15 cellular contexts compared by ENCODE assay signal in the genomic region with DNA sequence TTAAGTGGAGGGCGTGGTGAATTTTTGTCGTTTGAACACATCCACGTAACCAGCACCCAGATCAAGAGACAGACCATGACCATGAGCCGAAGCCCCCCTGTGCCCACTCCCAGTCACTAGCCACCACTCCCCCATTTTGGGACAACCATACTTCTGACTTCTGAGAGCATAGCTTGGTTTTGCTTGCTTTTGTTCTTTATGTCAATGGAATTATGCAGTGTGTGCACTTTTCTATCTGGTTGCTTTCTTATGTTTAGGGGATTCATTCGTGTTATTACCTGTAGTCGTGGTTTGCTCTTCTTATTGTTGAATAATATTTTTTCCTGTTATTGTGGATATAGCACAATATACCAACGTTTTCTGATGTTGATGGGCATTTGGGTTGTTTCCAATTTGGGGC.
DNase-seq lines count a peak whose midpoint lies in the region; ATAC-seq and TF ChIP-seq lines count a peak whose summit lies in the region.
"Had no signal": no experiment of that assay in that cellular context is flagged by ENCODE, and none has a peak within 500 bp of the region (broad histone marks: within the 10 kb centered on the region; RNA-seq: fewer than 3 reads in every experiment).

No MANE protein-coding gene starts in this region.

- H3K4me2 ChIP-seq in IMR-90 (ENCODE audit: low read depth, low read length) (no peak overlapping the region), osteoblast (ENCODE audit: insufficient read depth, low read length) (no peak overlapping the region), MM.1S (ENCODE audit: low read depth, low read length) (no peak overlapping the region)

- in situ Hi-C loops in IMR-90 (cut with MboI; ENCODE audit: low sequenced_read_pairs), result no loop called here
- in situ Hi-C loops in gastrocnemius medialis (cut with MboI; ENCODE audit: low sequenced_read_pairs in 4 of 4), result no loop called here

- H4K20me1 ChIP-seq in IMR-90 (ENCODE audit: insufficient read depth, low read length), result peaks cover 88% of the 10 kb centered on the region
- H4K20me1 ChIP-seq in osteoblast (ENCODE audit: insufficient read depth, low read length), result peaks cover 54% of the 10 kb centered on the region
- H4K20me1 ChIP-seq in MM.1S (ENCODE audit: insufficient read depth, low read length), result no peaks in the 10 kb centered on the region

- H2AFZ ChIP-seq in IMR-90 (replicated peaks; ENCODE audit: low read length, poor library complexity) (no peak overlapping the region), osteoblast (ENCODE audit: low read length) (no peak overlapping the region), MM.1S (ENCODE audit: low read length) (no peak overlapping the region)

- H3K9me3 ChIP-seq in IMR-90 (ENCODE audit: control insufficient read depth, insufficient read depth, low read length) (no peaks in the 10 kb centered on the region), osteoblast (ENCODE audit: low read depth, low read length) (no peaks in the 10 kb centered on the region), MM.1S (replicated peaks; ENCODE audit: insufficient read depth, low read length) (no peaks in the 10 kb centered on the region), gastrocnemius medialis (no peaks in the 10 kb centered on the region)
- H3K9me3 ChIP-seq: HAP-1 had no signal

- ATAC-seq in IMR-90 (ENCODE audit: low read depth) (no peak), gastrocnemius medialis (no peak)

- H3K9me3 Mint-ChIP-seq in chondrocyte (ENCODE audit: low read depth), result no peaks in the 10 kb centered on the region
- H3K9me3 Mint-ChIP-seq: CD4-positive, alpha-beta memory T cell had no signal

- H2AK5ac ChIP-seq in IMR-90 (ENCODE audit: low read depth, low read length), result no peak overlapping the region

- no peak overlapping the region for H2AK9ac ChIP-seq in IMR-90 (replicated peaks; ENCODE audit: low read depth, low read length, poor library complexity)

- H2BK20ac ChIP-seq in IMR-90 (ENCODE audit: low read depth, low read length), result no peak overlapping the region

- H4K5ac ChIP-seq in IMR-90 (ENCODE audit: low read depth, low read length), result no peak overlapping the region

- BruUV-seq in IMR-90 (replicated peaks; lab: Mats Ljungman, UMichigan), result no TSS peak

- H3K9ac ChIP-seq in IMR-90 (ENCODE audit: low read depth, low read length) (no peak overlapping the region), MM.1S (ENCODE audit: low read length) (no peak overlapping the region)

- peaks cover 42% of the 10 kb centered on the region for H3K9me1 ChIP-seq in IMR-90 (ENCODE audit: insufficient read depth, low read length)

- H4K8ac ChIP-seq in IMR-90 (ENCODE audit: low read depth in 2 of 2, low read length in 2 of 2), result no peak overlapping the region

- H3K27me3 Mint-ChIP-seq in chondrocyte (ENCODE audit: low read depth), result no peaks in the 10 kb centered on the region

- POLR2A ChIA-PET in IMR-90 (lab: Charles Lee; ENCODE audit: unreplicated experiment), result no interaction called here

- H3K4me3 Mint-ChIP-seq in chondrocyte (ENCODE audit: unreplicated experiment), result no peak overlapping the region
- H3K4me3 Mint-ChIP-seq: CD4-positive, alpha-beta memory T cell had no signal

- dilution Hi-C loops in IMR-90 (cut with HindIII; ENCODE audit: low sequenced_read_pairs, unreplicated experiment), result no loop called here

- H2BK5ac ChIP-seq in IMR-90 (ENCODE audit: low read depth, low read length, poor library complexity, severe bottlenecking), result no peak overlapping the region

- H3K4me3 ChIP-seq in IMR-90 (ENCODE audit: insufficient read depth, low read depth, low read length) (no peak overlapping the region), osteoblast (ENCODE audit: insufficient read depth, low read length) (no peak overlapping the region), MM.1S (ENCODE audit: low read length) (no peak overlapping the region), gastrocnemius medialis (no peak overlapping the region)
- H3K4me3 ChIP-seq: HAP-1 had no signal

- no peaks in the 10 kb centered on the region for H3K9me2 ChIP-seq in MM.1S (replicated peaks; ENCODE audit: insufficient read depth, low read length)

- H3K23ac ChIP-seq in IMR-90 (ENCODE audit: low read depth, low read length), result no peak overlapping the region

- H2BK120ac ChIP-seq in IMR-90 (ENCODE audit: low read depth, low read length), result no peak overlapping the region

- H3K14ac ChIP-seq in IMR-90 (replicated peaks; ENCODE audit: low read depth, low read length), result no peak overlapping the region

- H3K79me2 ChIP-seq in osteoblast (ENCODE audit: insufficient read depth, low read length) (peaks cover 86% of the 10 kb centered on the region), MM.1S (ENCODE audit: low read length) (no peaks in the 10 kb centered on the region)

- H3K27ac ChIP-seq in IMR-90 (ENCODE audit: insufficient read depth, low read length) (no peak overlapping the region), osteoblast (ENCODE audit: low read depth, low read length) (no peak overlapping the region), MM.1S (ENCODE audit: low read length) (no peak overlapping the region), gastrocnemius medialis (no peak overlapping the region)

- no peak for TF ChIP-seq POLR2A in IMR-90 (IDR thresholded peaks at IDR 0.05; ENCODE audit: low read depth, low read length)
- TF ChIP-seq POLR2A in gastrocnemius medialis (IDR thresholded peaks at IDR 0.05), result no peak

- TF ChIP-seq CTCF in IMR-90 (conservative IDR thresholded peaks at IDR 0.05; ENCODE audit: low read depth, low read length) (no peak), chondrocyte (IDR thresholded peaks at IDR 0.05) (no peak), osteoblast (IDR thresholded peaks at IDR 0.05; ENCODE audit: extremely low read depth, low read depth, low read length) (no peak), MM.1S (IDR thresholded peaks at IDR 0.05; ENCODE audit: low read length) (no peak), gastrocnemius medialis (IDR thresholded peaks at IDR 0.05 in 4 of 5, conservative IDR thresholded peaks at IDR 0.05 in 1 of 5) (no peak)

- H3K36me3 ChIP-seq in IMR-90 (ENCODE audit: control insufficient read depth, insufficient read depth, low read length) (no peaks in the 10 kb centered on the region; the same call in 1 of the 2 replicates), osteoblast (ENCODE audit: insufficient read depth, low read length) (no peaks in the 10 kb centered on the region), MM.1S (replicated peaks; ENCODE audit: insufficient read depth, low read length) (no peaks in the 10 kb centered on the region), gastrocnemius medialis (no peaks in the 10 kb centered on the region)
- H3K36me3 ChIP-seq: HAP-1 had no signal

- H3F3A ChIP-seq in MM.1S (ENCODE audit: insufficient read depth, low read length), result no peaks in the 10 kb centered on the region

- TF ChIP-seq RAD21 in IMR-90 (IDR thresholded peaks at IDR 0.05; ENCODE audit: low read length), result no peak

- H4K91ac ChIP-seq in IMR-90 (ENCODE audit: insufficient read depth, low read depth, low read length), result no peak overlapping the region

- WGBS in IMR-90 (ENCODE audit: extremely low coverage in 2 of 2, insufficient read length in 1 of 2), 2 experiments, result no CpG with 5 or more reads among the region's 7 CpGs

- no peak overlapping the region for H3K18ac ChIP-seq in IMR-90 (ENCODE audit: low read depth, low read length)

- no peak overlapping the region for H3K27ac Mint-ChIP-seq in chondrocyte (ENCODE audit: unreplicated experiment)
- H3K27ac Mint-ChIP-seq: CD4-positive, alpha-beta memory T cell had no signal

- H2BK15ac ChIP-seq in IMR-90 (ENCODE audit: low read depth, low read length), result no peak overlapping the region

- H3K56ac ChIP-seq in IMR-90 (ENCODE audit: extremely low read depth, insufficient read depth, low read length), result no peak overlapping the region

- no peak overlapping the region for H3K4ac ChIP-seq in IMR-90 (ENCODE audit: low read depth, low read length)

- H3K4me1 Mint-ChIP-seq in chondrocyte (ENCODE audit: low read depth), result peaks cover 30% of the 10 kb centered on the region
- H3K4me1 Mint-ChIP-seq: CD4-positive, alpha-beta memory T cell had no signal

- H3K36me3 Mint-ChIP-seq in chondrocyte (ENCODE audit: low read depth), result no peaks in the 10 kb centered on the region
- H3K36me3 Mint-ChIP-seq: CD4-positive, alpha-beta memory T cell had no signal

- H3K79me1 ChIP-seq in IMR-90 (ENCODE audit: low read depth in 1 of 2, low read length in 2 of 2), result peaks cover 43 to 87% of the 10 kb centered on the region in 2 experiments

- intact Hi-C loops in IMR-90 (cut with micrococcal nuclease) (no loop called here), gastrocnemius medialis (cut with DNase I; ENCODE audit: low total_unique reads) (no loop called here)

- H3K4me1 ChIP-seq in IMR-90 (ENCODE audit: control insufficient read depth, insufficient read depth, low read length), result peaks cover 22% of the 10 kb centered on the region
- peaks cover 12% of the 10 kb centered on the region for H3K4me1 ChIP-seq in osteoblast (ENCODE audit: insufficient read depth, low read length)
- no peaks in the 10 kb centered on the region for H3K4me1 ChIP-seq in MM.1S (ENCODE audit: low read length)
- H3K4me1 ChIP-seq in gastrocnemius medialis, result peaks cover 30 to 32% of the 10 kb centered on the region in 2 donors
- H3K4me1 ChIP-seq: HAP-1 had no signal

- CTCF ChIA-PET in IMR-90 (lab: Yijun Ruan, JAX), result no interaction called here

- H3K27me3 ChIP-seq in IMR-90 (ENCODE audit: control insufficient read depth, insufficient read depth, low read length), result no peaks in the 10 kb centered on the region
- H3K27me3 ChIP-seq in osteoblast (ENCODE audit: insufficient read depth, low read length), result no peaks in the 10 kb centered on the region
- H3K27me3 ChIP-seq in MM.1S (replicated peaks; ENCODE audit: insufficient read depth, low read length), result peaks cover 9% of the 10 kb centered on the region; the same call in 1 of the 2 replicates
- no peaks in the 10 kb centered on the region for H3K27me3 ChIP-seq in gastrocnemius medialis

- DNase-seq in IMR-90 (no peak), chondrocyte (ENCODE audit: low spot score) (peak; percentile 17), osteoblast (ENCODE audit: insufficient read length, low spot score, missing footprints) (peak; percentile 58), NCI-H1930 (lab: John Stamatoyannopoulos, UW) (no peak), MM.1S (no peak), gastrocnemius medialis (no peak), mesenteric fat pad (ENCODE audit: low spot score) (no peak)
- DNase-seq: 8988T; C1 segment of cervical spinal cord; CD4-positive, alpha-beta memory T cell; COR-L47; DMS153; DND-41; GOT3 had no signal

TF ChIP-seq in IMR-90, 13 proteins besides CTCF, POLR2A, EP300 and RAD21:
- TF ChIP-seq MXI1 (IDR thresholded peaks at IDR 0.05; ENCODE audit: borderline replicate concordance, low read depth, low read length), result no peak
- no peak for TF ChIP-seq CEBPB (IDR thresholded peaks at IDR 0.05; ENCODE audit: low read depth, low read length)
- peak; percentile 52; the same call in 1 of the 2 replicates for TF ChIP-seq MAFK (IDR thresholded peaks at IDR 0.05; ENCODE audit: low read depth, low read length)

Comparison
In these comparisons a context has a peak if more than half of its experiments do, and no peak if none do; other contexts are left out.
1. DNase-seq: peak in chondrocyte (single experiment) and osteoblast (single experiment); none in IMR-90 (single experiment), NCI-H1930 (0 of 2), MM.1S (single experiment), gastrocnemius medialis (0 of 2) and mesenteric fat pad (single experiment).